Comparison of ENCODE assay signal across 12 cellular contexts in genomic region chr7:30846378-30846777, GRCh38.
DNase-seq lines count a peak whose midpoint lies in the region; ATAC-seq, FAIRE-seq and TF ChIP-seq lines count a peak whose summit lies in the region.
"Had no signal": no experiment of that assay in that cellular context is flagged by ENCODE, and none has a peak within 500 bp of the region (broad histone marks: within the 10 kb centered on the region; RNA-seq: fewer than 3 reads in every experiment).

No MANE protein-coding gene starts in this region.

- POLR2A ChIA-PET in K562 (lab: Yijun Ruan, JAX) = interaction anchor here (1.4 kb wide), 1 partner anchor 10 kb away, joined by 3 read pairs; no protein-coding TSS in a partner anchor
- POLR2A ChIA-PET in T-cell (lab: Charles Lee) = no interaction called here

- FAIRE-seq in K562 (lab: Jason Lieb, UNC) = no peak

- H3K27ac ChIP-seq in K562 (ENCODE audit: extremely low read depth, low read depth, low read length) (no peak overlapping the region), lung (ENCODE audit: low read depth in 1 of 2, low read length in 1 of 2) (peak overlapping the region in 1 of 2 donors; percentile 84), thoracic aorta (peak overlapping the region; percentile 91 to 95)
- H3K27ac ChIP-seq: GM23248, hepatocyte had no signal

- H3K27me3 ChIP-seq in K562 (ENCODE audit: control insufficient read depth in 2 of 2, insufficient read depth in 2 of 2, low read length in 2 of 2) (no peaks in the 10 kb centered on the region), lung (ENCODE audit: control insufficient read depth, insufficient read depth) (no peaks in the 10 kb centered on the region), thoracic aorta (replicated peaks; ENCODE audit: insufficient read depth) (no peaks in the 10 kb centered on the region)
- H3K27me3 ChIP-seq: hepatocyte had no signal

- no peak overlapping the region for H3K27ac Mint-ChIP-seq in T-cell

- no peak overlapping the region for H3K4me3 Mint-ChIP-seq in T-cell

- CTCF ChIA-PET in K562 (lab: Yijun Ruan, JAX; ENCODE audit: low intra/inter-chr PET ratio) (no interaction called here), T-cell (lab: Charles Lee) (interaction anchor here in 1 of 2 donors (0.7 kb wide), 1 partner anchor 261 kb away, joined by 4 read pairs; no protein-coding TSS in a partner anchor)

- H3K27me3 Mint-ChIP-seq in T-cell = no peaks in the 10 kb centered on the region

- no peaks in the 10 kb centered on the region for H3K36me3 Mint-ChIP-seq in T-cell

- DNase-seq in LNCaP clone FGC (ENCODE audit: low read depth) (peak; percentile 79), K562 (ENCODE audit: extremely low read depth in 1 of 4, low spot score in 3 of 4) (no peak), lung (ENCODE audit: low spot score) (peak; percentile 89), thoracic aorta (ENCODE audit: low spot score) (no peak), T-cell (no peak), islet precursor cell (no peak)
- DNase-seq: COR-L47; effector memory CD4-positive, alpha-beta T cell; NCI-H1417 treated with DMSO at 0.1 percent for 48 hours had no signal

- peaks cover 0 to 10% of the 10 kb centered on the region in 2 experiments; a peak in 1 of 5 replicates for H3K4me1 ChIP-seq in K562 (replicated peaks in 1 of 2; ENCODE audit: control insufficient read depth in 2 of 2, insufficient read depth in 2 of 2, low read length in 2 of 2)
- peaks cover 3 to 38% of the 10 kb centered on the region in 2 donors for H3K4me1 ChIP-seq in lung (ENCODE audit: control insufficient read depth in 2 of 2, insufficient read depth in 2 of 2, low read length in 2 of 2)
- H3K4me1 ChIP-seq in thoracic aorta (ENCODE audit: control insufficient read depth in 1 of 2, low read depth in 2 of 2) = peaks cover 43 to 86% of the 10 kb centered on the region in 2 donors

- TF ChIP-seq RAD21 in K562 (CRISPR knock-in tag; conservative IDR thresholded peaks at IDR 0.05 in 1 of 2, IDR thresholded peaks at IDR 0.05 in 1 of 2) = no peak

- no peaks in the 10 kb centered on the region for H3K9me3 Mint-ChIP-seq in T-cell

- in situ Hi-C loops in K562 (cut with MboI) = no loop called here

- 68% methylated on average over 6 of the region's 6 CpGs for WGBS in K562 (ENCODE audit: insufficient coverage, low coverage, missing lambda C conversion rate)
- WGBS in lung, 2 donors = 68 to 86% methylated on average over 6 of the region's 6 CpGs

- no TSS peak for BruUV-seq in K562 (replicated peaks; lab: Mats Ljungman, UMichigan)

- H3K9me3 ChIP-seq in K562 (replicated peaks; ENCODE audit: control insufficient read depth, insufficient read depth, low read depth, low read length) = no peaks in the 10 kb centered on the region
- no peaks in the 10 kb centered on the region for H3K9me3 ChIP-seq in lung (ENCODE audit: control insufficient read depth in 2 of 2, insufficient read depth in 1 of 2, low read length in 1 of 2)
- H3K9me3 ChIP-seq in thoracic aorta = no peaks in the 10 kb centered on the region

- H3K79me2 ChIP-seq in K562 (ENCODE audit: control insufficient read depth, insufficient read depth, low read length) = no peaks in the 10 kb centered on the region
- H3K79me2 ChIP-seq: hepatocyte had no signal

- no peaks in the 10 kb centered on the region for H3K4me1 Mint-ChIP-seq in T-cell

- ATAC-seq in K562 (no peak), lung (ENCODE audit: insufficient read depth, low FRiP score) (peak; percentile 56), thoracic aorta (ENCODE audit: insufficient number of reproducible peaks, low FRiP score, low read depth) (no peak), T-cell (replicated peaks in 1 of 4) (no peak), HG03442 (IDR thresholded peaks at IDR 0.05; ENCODE audit: unreplicated experiment) (no peak)

- intact Hi-C loops in K562 (cut with micrococcal nuclease) = no loop called here

- H3K4me2 ChIP-seq in K562 (ENCODE audit: insufficient read depth, low read length) = no peak overlapping the region
- H3K4me2 ChIP-seq: hepatocyte had no signal

- 0 out of 3 replicates have a peak, but pooled peaks cover 4% of the 10 kb centered on the region for H3K36me3 ChIP-seq in K562 (ENCODE audit: control insufficient read depth, insufficient read depth, low read length)
- H3K36me3 ChIP-seq in lung (ENCODE audit: control insufficient read depth in 2 of 2, insufficient read depth in 2 of 2, low read length in 2 of 2) = peaks cover 0 to 1% of the 10 kb centered on the region in 2 donors
- no peaks in the 10 kb centered on the region for H3K36me3 ChIP-seq in thoracic aorta

- H3K4me3 ChIP-seq in LNCaP clone FGC (ENCODE audit: low read depth, low read length) (no peak overlapping the region), K562 (no peak overlapping the region), lung (no peak overlapping the region), thoracic aorta (no peak overlapping the region)
- H3K4me3 ChIP-seq: GM23248, hepatocyte had no signal

- no peak for TF ChIP-seq EP300 in K562 (IDR thresholded peaks at IDR 0.05; ENCODE audit: low read length)

- TF ChIP-seq CTCF in LNCaP clone FGC (IDR thresholded peaks at IDR 0.05; ENCODE audit: control insufficient read depth, extremely low read depth, insufficient read depth) (no peak), K562 (IDR thresholded peaks at IDR 0.05 in 2 of 3, conservative IDR thresholded peaks at IDR 0.05 in 1 of 3; ENCODE audit: insufficient read depth in 2 of 3, low read depth in 1 of 3, low read length in 3 of 3) (no peak), lung (IDR thresholded peaks at IDR 0.05; ENCODE audit: control extremely low read depth, extremely low read depth) (no peak), thoracic aorta (IDR thresholded peaks at IDR 0.05) (no peak)

- H4K20me1 ChIP-seq in K562 (replicated peaks; ENCODE audit: control insufficient read depth, insufficient read depth, low read length) = no peaks in the 10 kb centered on the region

- H3K9me1 ChIP-seq in K562 (ENCODE audit: control insufficient read depth, insufficient read depth, low read length) = no peaks in the 10 kb centered on the region

- TF ChIP-seq POLR2A in K562 (conservative IDR thresholded peaks at IDR 0.05) = no peak

- no peak overlapping the region for H3K9ac ChIP-seq in K562 (ENCODE audit: insufficient read depth in 1 of 2, low read depth in 2 of 2, low read length in 2 of 2)

- H2AFZ ChIP-seq in K562 (ENCODE audit: low read depth, low read length) = no peak overlapping the region
- H2AFZ ChIP-seq: hepatocyte had no signal

TF ChIP-seq in K562, 482 proteins besides CTCF, POLR2A, EP300 and RAD21:
- TF ChIP-seq YBX1 (IDR thresholded peaks at IDR 0.05) (no peak), NFIC (IDR thresholded peaks at IDR 0.05) (peak; percentile 45), NR2C1 (IDR thresholded peaks at IDR 0.05) (no peak), NR2C1 (tag; IDR thresholded peaks at IDR 0.05) (no peak), POU5F1 (IDR thresholded peaks at IDR 0.05; ENCODE audit: borderline replicate concordance, low read depth, low read length, partially characterized antibody) (no peak), SMAD3 (CRISPR knock-in tag; conservative IDR thresholded peaks at IDR 0.05) (no peak)
TF ChIP-seq in K562: peak in this region for 1.

Comparison
In these comparisons a context has a peak if more than half of its experiments do, and no peak if none do; other contexts are left out.
1. DNase-seq: peak in LNCaP clone FGC (single experiment) and lung (single experiment); none in K562 (0 of 4), thoracic aorta (single experiment), T-cell (0 of 34) and islet precursor cell (single experiment).